In genomic region chr15:73558529-73558928, GRCh38 we compare ENCODE assay signal across 18 cellular contexts.
A peak's percentile ranks its signal among the peaks of the same experiment; 100 is the strongest.
DNase-seq lines count a peak whose midpoint lies in the region; ATAC-seq and TF ChIP-seq lines count a peak whose summit lies in the region.
"Had no signal": no experiment of that assay in that cellular context is flagged by ENCODE, and none has a peak within 500 bp of the region (broad histone marks: within the 10 kb centered on the region; RNA-seq: fewer than 3 reads in every experiment).

No MANE protein-coding gene starts in this region.

- H3K27me3 ChIP-seq in BLaER1, result no peaks in the 10 kb centered on the region
- no peaks in the 10 kb centered on the region for H3K27me3 ChIP-seq in PC-3 (ENCODE audit: low read length)

- CTCF ChIA-PET in PC-3 (lab: Charles Lee), result no interaction called here
- CTCF ChIA-PET in activated CD8-positive, alpha-beta memory T cell treated with anti-CD3 and anti-CD28 coated beads, Interleukin-2, amount 10 ng/mL, durations not matched to agents 7 days and 5 days (lab: Charles Lee), result interaction anchor here (1.0 to 5.6 kb wide), 4 partner anchors 11 to 147 kb away, joined by 3 to 117 read pairs (median 40); partner anchors contain the start of gene NPTN

- no peaks in the 10 kb centered on the region for H3K9me3 Mint-ChIP-seq in activated CD8-positive, alpha-beta memory T cell treated with anti-CD3 and anti-CD28 coated beads, Interleukin-2, amount 10 ng/mL, durations not matched to agents 7 days and 5 days (ENCODE audit: low read depth)
- H3K9me3 Mint-ChIP-seq: CD4-positive, alpha-beta memory T cell had no signal

- no TSS peak for BruUV-seq in PC-3 (replicated peaks; lab: Mats Ljungman, UMichigan)

- peaks cover 31% of the 10 kb centered on the region for H3K36me3 ChIP-seq in BLaER1
- H3K36me3 ChIP-seq in PC-3 (ENCODE audit: low read depth, low read length), result peaks cover 34% of the 10 kb centered on the region

- H3F3A ChIP-seq in PC-3 (ENCODE audit: low read length, unreplicated experiment), result no peaks in the 10 kb centered on the region

- POLR2A ChIA-PET in PC-3 (lab: Charles Lee; ENCODE audit: unreplicated experiment), result no interaction called here

- H3K4me3 ChIP-seq in BLaER1 (no peak overlapping the region), PC-3 (ENCODE audit: low read length) (no peak overlapping the region), fibroblast of mammary gland (ENCODE audit: control insufficient read depth, low read depth, low read length) (no peak overlapping the region)

- H3K27me3 Mint-ChIP-seq in activated CD8-positive, alpha-beta memory T cell treated with anti-CD3 and anti-CD28 coated beads, Interleukin-2, amount 10 ng/mL, durations not matched to agents 7 days and 5 days, result no peaks in the 10 kb centered on the region
- H3K27me3 Mint-ChIP-seq: B cell; CD4-positive, alpha-beta memory T cell had no signal

- H3K9me3 ChIP-seq in BLaER1 (no peaks in the 10 kb centered on the region), PC-3 (ENCODE audit: low read length) (no peaks in the 10 kb centered on the region)

- no peaks in the 10 kb centered on the region for H3K9me2 ChIP-seq in PC-3 (replicated peaks; ENCODE audit: low read length)

- in situ Hi-C loops in ACHN (cut with HindIII; ENCODE audit: low pct_ligation_motif_present, low pct_unique_long_range_greater_than_20kb, low sequenced_read_pairs), result no loop called here

- peak; percentile 70 for DNase-seq in PC-3
- DNase-seq in fibroblast of mammary gland (ENCODE audit: low read depth), result peak; percentile 26
- DNase-seq in activated CD8-positive, alpha-beta memory T cell treated with anti-CD3 and anti-CD28 coated beads, Interleukin-2, amount 10 ng/mL, durations not matched to agents 7 days and 5 days, result no peak
- DNase-seq in UCSD-AML1 (lab: John Stamatoyannopoulos, UW; ENCODE audit: unreplicated experiment), result no peak
- no peak for DNase-seq in ACHN
- DNase-seq: 8988T; C1 segment of cervical spinal cord; Calu3; CD4-positive, alpha-beta memory T cell; COR-L47; DMS53; DMS79 treated with DMSO at 0.1 percent for 48 hours; GF-D8; H7; HCEC 1CT had no signal

- H3K4me2 ChIP-seq in BLaER1 (peak overlapping the region; percentile 33), PC-3 (ENCODE audit: low read length) (no peak overlapping the region)

- H3K27ac Mint-ChIP-seq in activated CD8-positive, alpha-beta memory T cell treated with anti-CD3 and anti-CD28 coated beads, Interleukin-2, amount 10 ng/mL, durations not matched to agents 7 days and 5 days, result no peak overlapping the region
- H3K27ac Mint-ChIP-seq: B cell; CD4-positive, alpha-beta memory T cell had no signal

- peaks cover 23% of the 10 kb centered on the region for H3K36me3 Mint-ChIP-seq in activated CD8-positive, alpha-beta memory T cell treated with anti-CD3 and anti-CD28 coated beads, Interleukin-2, amount 10 ng/mL, durations not matched to agents 7 days and 5 days

- no peaks in the 10 kb centered on the region for H3K79me2 ChIP-seq in PC-3 (ENCODE audit: low read length)

- intact Hi-C loops in PC-3 (cut with micrococcal nuclease), result loop anchor here (10.0 kb wide), 1 partner anchor 274 kb away; no protein-coding TSS in a partner anchor

- no peak overlapping the region for H2AFZ ChIP-seq in PC-3 (ENCODE audit: low read length)

- H3K4me1 ChIP-seq in BLaER1, result peaks cover 57% of the 10 kb centered on the region
- H3K4me1 ChIP-seq in PC-3 (ENCODE audit: insufficient read depth, low read length), result peaks cover 14% of the 10 kb centered on the region

- H4K20me1 ChIP-seq in BLaER1 (0 out of 2 replicates have a peak, but pooled peaks cover 2% of the 10 kb centered on the region), PC-3 (ENCODE audit: low read length) (peaks cover 5% of the 10 kb centered on the region; the same call in 1 of the 2 replicates)

- H3K4me3 Mint-ChIP-seq in activated CD8-positive, alpha-beta memory T cell treated with anti-CD3 and anti-CD28 coated beads, Interleukin-2, amount 10 ng/mL, durations not matched to agents 7 days and 5 days, result no peak overlapping the region
- H3K4me3 Mint-ChIP-seq: B cell; CD4-positive, alpha-beta memory T cell had no signal

- ATAC-seq in PC-3 (peak; percentile 89), GM21825 (IDR thresholded peaks at IDR 0.05; ENCODE audit: unreplicated experiment) (no peak)
- no peak for ATAC-seq in activated CD8-positive, alpha-beta memory T cell treated with anti-CD3 and anti-CD28 coated beads, Interleukin-2, amount 10 ng/mL, durations not matched to agents 7 days and 5 days

- H3K27ac ChIP-seq in BLaER1 (no peak overlapping the region), PC-3 (ENCODE audit: low read length) (peak overlapping the region; percentile 6; the same call in 1 of the 2 replicates)

- H3K9ac ChIP-seq in BLaER1 (no peak overlapping the region), PC-3 (ENCODE audit: low read length) (no peak overlapping the region)

- no peak for TF ChIP-seq CTCF in PC-3 (conservative IDR thresholded peaks at IDR 0.05; ENCODE audit: low read depth, low read length)
- no peak for TF ChIP-seq CTCF in fibroblast of mammary gland (conservative IDR thresholded peaks at IDR 0.05; ENCODE audit: control insufficient read depth, insufficient read depth, low read depth, low read length)

- peaks cover 9% of the 10 kb centered on the region for H3K4me1 Mint-ChIP-seq in activated CD8-positive, alpha-beta memory T cell treated with anti-CD3 and anti-CD28 coated beads, Interleukin-2, amount 10 ng/mL, durations not matched to agents 7 days and 5 days
- H3K4me1 Mint-ChIP-seq: B cell; CD4-positive, alpha-beta memory T cell had no signal

Comparison
In these comparisons a context has a peak if more than half of its experiments do, and no peak if none do; other contexts are left out.
1. DNase-seq: peak in PC-3 (single experiment) and fibroblast of mammary gland (single experiment); none in activated CD8-positive, alpha-beta memory T cell treated with anti-CD3 and anti-CD28 coated beads, Interleukin-2, amount 10 ng/mL, durations not matched to agents 7 days and 5 days (single experiment), UCSD-AML1 (single experiment) and ACHN (single experiment).